In the genomic region with DNA sequence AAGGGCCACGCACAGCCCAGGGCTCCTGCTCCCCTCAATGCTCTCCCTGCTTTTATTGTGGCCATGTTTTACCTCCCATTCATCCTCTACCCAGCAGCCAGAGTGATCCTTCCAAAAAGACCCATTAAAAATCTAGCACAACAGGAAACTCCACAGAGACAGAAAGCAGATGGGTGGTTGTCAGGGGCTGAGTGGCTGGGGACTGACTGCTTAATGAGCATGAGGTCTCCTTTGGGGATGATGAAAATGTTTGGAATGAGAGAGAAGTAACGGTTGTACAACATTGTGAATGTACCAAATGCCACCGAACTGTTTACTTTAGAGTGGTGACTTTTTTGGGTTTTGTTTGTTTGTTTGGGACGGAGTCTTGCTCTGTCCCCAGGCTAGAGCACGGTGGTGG, we compare ENCODE assay signal across 20 cellular contexts.
DNase-seq lines count a peak whose midpoint lies in the region; TF ChIP-seq lines count a peak whose summit lies in the region.
"Had no signal": no experiment of that assay in that cellular context is flagged by ENCODE, and none has a peak within 500 bp of the region (broad histone marks: within the 10 kb centered on the region; RNA-seq: fewer than 3 reads in every experiment).

No MANE protein-coding gene starts in this region.

- peak overlapping the region; percentile 65 for H3K27ac ChIP-seq in BLaER1
- peak overlapping the region in 3 of 4 donors; percentile 5 to 64 (median 52) for H3K27ac ChIP-seq in sigmoid colon
- no peak overlapping the region for H3K27ac ChIP-seq in ascending aorta
- no peak overlapping the region for H3K27ac ChIP-seq in thyroid gland
- H3K27ac ChIP-seq in Karpas-422 (ENCODE audit: low read length), result no peak overlapping the region
- H3K27ac ChIP-seq: SJCRH30 had no signal

- peaks cover 11% of the 10 kb centered on the region for H3K9me3 ChIP-seq in BLaER1
- peaks cover 0 to 7% (median 0%) of the 10 kb centered on the region in 4 donors for H3K9me3 ChIP-seq in sigmoid colon
- peaks cover 0 to 12% of the 10 kb centered on the region in 2 donors for H3K9me3 ChIP-seq in ascending aorta
- no peaks in the 10 kb centered on the region for H3K9me3 ChIP-seq in thyroid gland
- no peaks in the 10 kb centered on the region for H3K9me3 ChIP-seq in Karpas-422 (ENCODE audit: low read length)
- H3K9me3 ChIP-seq: SJCRH30 had no signal

- H3K4me3 Mint-ChIP-seq in immature natural killer cell, result no peak overlapping the region
- no peak overlapping the region for H3K4me3 Mint-ChIP-seq in activated CD4-positive, alpha-beta memory T cell treated with anti-CD3 and anti-CD28 coated beads, Interleukin-2, amount 10 ng/mL, durations not matched to agents 7 days and 5 days
- H3K4me3 Mint-ChIP-seq: CD14-positive monocyte, H9 had no signal

- H3K9ac ChIP-seq in BLaER1 (peak overlapping the region; percentile 27; the same call in 1 of the 2 replicates), Karpas-422 (ENCODE audit: low read length) (no peak overlapping the region)

- CTCF ChIA-PET in activated CD4-positive, alpha-beta memory T cell treated with anti-CD3 and anti-CD28 coated beads, Interleukin-2, amount 10 ng/mL, durations not matched to agents 7 days and 5 days (lab: Charles Lee), result no interaction called here

- POLR2A ChIA-PET in activated CD4-positive, alpha-beta memory T cell treated with anti-CD3 and anti-CD28 coated beads, Interleukin-2, amount 10 ng/mL, durations not matched to agents 7 days and 5 days (lab: Charles Lee), result no interaction called here

- intact Hi-C loops in sigmoid colon (cut with DNase I), result no loop called here
- intact Hi-C loops in ascending aorta (cut with DNase I), result no loop called here
- intact Hi-C loops in thyroid gland (cut with DNase I), result no loop called here

- H3K4me1 ChIP-seq in BLaER1, result peaks cover 92% of the 10 kb centered on the region
- peaks cover 4 to 70% (median 66%) of the 10 kb centered on the region in 4 donors for H3K4me1 ChIP-seq in sigmoid colon
- H3K4me1 ChIP-seq in ascending aorta, result no peaks in the 10 kb centered on the region
- H3K4me1 ChIP-seq in thyroid gland, result no peaks in the 10 kb centered on the region
- peaks cover 18% of the 10 kb centered on the region for H3K4me1 ChIP-seq in Karpas-422 (ENCODE audit: low read length)
- H3K4me1 ChIP-seq: SJCRH30 had no signal

- no peaks in the 10 kb centered on the region for H3K9me3 Mint-ChIP-seq in immature natural killer cell
- H3K9me3 Mint-ChIP-seq in activated CD4-positive, alpha-beta memory T cell treated with anti-CD3 and anti-CD28 coated beads, Interleukin-2, amount 10 ng/mL, durations not matched to agents 7 days and 5 days, result no peaks in the 10 kb centered on the region

- 77 to 81% methylated on average over 5 of the region's 5 CpGs for WGBS in sigmoid colon, 2 donors
- WGBS in thyroid gland, 2 donors, result 82 to 89% methylated on average over 5 of the region's 5 CpGs

- no peak for TF ChIP-seq POLR2A in sigmoid colon (IDR thresholded peaks at IDR 0.05)
- no peak for TF ChIP-seq POLR2A in thyroid gland (IDR thresholded peaks at IDR 0.05)

- no peaks in the 10 kb centered on the region for H3K9me2 ChIP-seq in Karpas-422 (replicated peaks; ENCODE audit: insufficient read depth, low read length)

- H3K27me3 ChIP-seq in BLaER1 (no peaks in the 10 kb centered on the region), sigmoid colon (no peaks in the 10 kb centered on the region), ascending aorta (no peaks in the 10 kb centered on the region), thyroid gland (no peaks in the 10 kb centered on the region), Karpas-422 (ENCODE audit: low read length) (no peaks in the 10 kb centered on the region)
- H3K27me3 ChIP-seq: SJCRH30 had no signal

- no peaks in the 10 kb centered on the region for H3K79me2 ChIP-seq in Karpas-422 (ENCODE audit: low read length)

- TF ChIP-seq CTCF in sigmoid colon (IDR thresholded peaks at IDR 0.05), result no peak
- no peak for TF ChIP-seq CTCF in ascending aorta (IDR thresholded peaks at IDR 0.05)
- TF ChIP-seq CTCF in thyroid gland (IDR thresholded peaks at IDR 0.05), result no peak

- peak overlapping the region in 5 of 6 donors; percentile 18 to 76 (median 57) for H3K27ac Mint-ChIP-seq in immature natural killer cell
- no peak overlapping the region for H3K27ac Mint-ChIP-seq in activated CD4-positive, alpha-beta memory T cell treated with anti-CD3 and anti-CD28 coated beads, Interleukin-2, amount 10 ng/mL, durations not matched to agents 7 days and 5 days
- H3K27ac Mint-ChIP-seq: CD14-positive monocyte, H9 had no signal

- H3K36me3 ChIP-seq in BLaER1 (no peaks in the 10 kb centered on the region), sigmoid colon (no peaks in the 10 kb centered on the region), ascending aorta (no peaks in the 10 kb centered on the region), thyroid gland (no peaks in the 10 kb centered on the region), Karpas-422 (ENCODE audit: insufficient read depth, low read length) (no peaks in the 10 kb centered on the region)
- H3K36me3 ChIP-seq: SJCRH30 had no signal

- peak; percentile 30 for DNase-seq in M059J (ENCODE audit: low read depth)
- no peak for DNase-seq in immature natural killer cell
- peak; percentile 50 for DNase-seq in sigmoid colon
- no peak for DNase-seq in activated CD4-positive, alpha-beta memory T cell treated with anti-CD3 and anti-CD28 coated beads, Interleukin-2, amount 10 ng/mL, durations not matched to agents 7 days and 5 days
- no peak for DNase-seq in ascending aorta (ENCODE audit: low spot score in 2 of 2)
- no peak for DNase-seq in thyroid gland
- DNase-seq in Karpas-422, result no peak
- DNase-seq: COR-L47; H9; Kasumi-1; NCI-H1417; NCI-H1930; NCI-H446; NCI-H69; NK-92 treated with Interleukin-12 subunit alpha and Interleukin-12 subunit beta, amount 100 ng/mL, for 24 hours; OCI-M1; RPMI8226; SJCRH30 had no signal

- peaks cover 46 to 75% of the 10 kb centered on the region in 2 donors for H3K4me1 Mint-ChIP-seq in immature natural killer cell
- H3K4me1 Mint-ChIP-seq in activated CD4-positive, alpha-beta memory T cell treated with anti-CD3 and anti-CD28 coated beads, Interleukin-2, amount 10 ng/mL, durations not matched to agents 7 days and 5 days, result no peaks in the 10 kb centered on the region
- H3K4me1 Mint-ChIP-seq: H9 had no signal

- H4K20me1 ChIP-seq in BLaER1 (no peaks in the 10 kb centered on the region), Karpas-422 (ENCODE audit: insufficient read depth, low read depth, low read length) (no peaks in the 10 kb centered on the region)

- H3K4me3 ChIP-seq in BLaER1, result no peak overlapping the region
- H3K4me3 ChIP-seq in sigmoid colon, result no peak overlapping the region
- H3K4me3 ChIP-seq in ascending aorta, result no peak overlapping the region
- H3K4me3 ChIP-seq in thyroid gland (replicated peaks in 1 of 3), result no peak overlapping the region
- no peak overlapping the region for H3K4me3 ChIP-seq in Karpas-422 (ENCODE audit: low read length)
- H3K4me3 ChIP-seq: SJCRH30 had no signal

- H2AFZ ChIP-seq in Karpas-422 (ENCODE audit: low read length), result no peak overlapping the region

- H3K4me2 ChIP-seq in BLaER1 (peak overlapping the region; percentile 89), Karpas-422 (ENCODE audit: low read depth, low read length, poor library complexity, severe bottlenecking) (no peak overlapping the region)

- H3K36me3 Mint-ChIP-seq in immature natural killer cell, result peaks cover 6 to 16% (median 11%) of the 10 kb centered on the region in 3 donors
- no peaks in the 10 kb centered on the region for H3K36me3 Mint-ChIP-seq in activated CD4-positive, alpha-beta memory T cell treated with anti-CD3 and anti-CD28 coated beads, Interleukin-2, amount 10 ng/mL, durations not matched to agents 7 days and 5 days (ENCODE audit: low read depth)

- no peak for TF ChIP-seq EP300 in sigmoid colon (IDR thresholded peaks at IDR 0.05)

- H3K27me3 Mint-ChIP-seq in immature natural killer cell (ENCODE audit: low read depth in 3 of 3), result peaks cover 0 to 4% (median 0%) of the 10 kb centered on the region in 3 donors
- no peaks in the 10 kb centered on the region for H3K27me3 Mint-ChIP-seq in activated CD4-positive, alpha-beta memory T cell treated with anti-CD3 and anti-CD28 coated beads, Interleukin-2, amount 10 ng/mL, durations not matched to agents 7 days and 5 days

Comparison
In these comparisons a context has a peak if more than half of its experiments do, and no peak if none do; other contexts are left out.
1. H3K27ac ChIP-seq: peak in BLaER1 (single experiment) and sigmoid colon (3 of 4); none in ascending aorta (0 of 2), thyroid gland (0 of 3) and Karpas-422 (single experiment).
2. DNase-seq: peak in M059J (single experiment) and sigmoid colon (single experiment); none in immature natural killer cell (0 of 3), activated CD4-positive, alpha-beta memory T cell treated with anti-CD3 and anti-CD28 coated beads, Interleukin-2, amount 10 ng/mL, durations not matched to agents 7 days and 5 days (single experiment), ascending aorta (0 of 2), thyroid gland (0 of 2) and Karpas-422 (single experiment).